Comparison of ENCODE assay signal across 19 cellular contexts in genomic region chr1:101284622-101285218, GRCh38.
DNase-seq lines count a peak whose midpoint lies in the region; ATAC-seq lines count a peak whose summit lies in the region.
"Had no signal": no experiment of that assay in that cellular context is flagged by ENCODE, and none has a peak within 500 bp of the region (broad histone marks: within the 10 kb centered on the region; RNA-seq: fewer than 3 reads in every experiment).

No MANE protein-coding gene starts in this region.

- peaks cover 67% of the 10 kb centered on the region for H3K4me1 Mint-ChIP-seq in T-helper 1 cell treated with Interleukin-12 subunit alpha and Interleukin-12 subunit beta and Interleukin-4 antibody, amounts not matched to agents 30 μg/mL and 1 μg/mL, for 36 hours (ENCODE audit: low read depth)
- peaks cover 95% of the 10 kb centered on the region for H3K4me1 Mint-ChIP-seq in stimulated activated naive CD8-positive, alpha-beta T cell treated with anti-CD3 and anti-CD28 coated beads, Interleukin-15, Interleukin-2, amounts not matched to agents 100 ng/mL and 50 ng/mL, for 24 hours (ENCODE audit: low read depth)
- peaks cover 69 to 81% of the 10 kb centered on the region in 2 donors for H3K4me1 Mint-ChIP-seq in effector memory CD8-positive, alpha-beta T cell (ENCODE audit: low read depth in 2 of 2)

- H3K4me3 Mint-ChIP-seq in T-helper 1 cell treated with Interleukin-12 subunit alpha and Interleukin-12 subunit beta and Interleukin-4 antibody, amounts not matched to agents 30 μg/mL and 1 μg/mL, for 36 hours: peak overlapping the region; percentile 36
- peak overlapping the region; percentile 74 for H3K4me3 Mint-ChIP-seq in stimulated activated naive CD8-positive, alpha-beta T cell treated with anti-CD3 and anti-CD28 coated beads, Interleukin-15, Interleukin-2, amounts not matched to agents 100 ng/mL and 50 ng/mL, for 24 hours
- peak overlapping the region; percentile 67 to 82 for H3K4me3 Mint-ChIP-seq in effector memory CD8-positive, alpha-beta T cell

- no peak for ATAC-seq in stimulated activated naive CD8-positive, alpha-beta T cell treated with anti-CD3 and anti-CD28 coated beads, Interleukin-15, Interleukin-2, amounts not matched to agents 100 U/mL and 50 U/mL, for 24 hours
- ATAC-seq in effector memory CD8-positive, alpha-beta T cell (replicated peaks): no peak
- ATAC-seq in GM18858 (IDR thresholded peaks at IDR 0.05; ENCODE audit: unreplicated experiment): no peak

- H3K36me3 Mint-ChIP-seq in T-helper 1 cell treated with Interleukin-12 subunit alpha and Interleukin-12 subunit beta and Interleukin-4 antibody, amounts not matched to agents 30 μg/mL and 1 μg/mL, for 36 hours (ENCODE audit: low read depth): peaks cover 5% of the 10 kb centered on the region
- no peaks in the 10 kb centered on the region for H3K36me3 Mint-ChIP-seq in stimulated activated naive CD8-positive, alpha-beta T cell treated with anti-CD3 and anti-CD28 coated beads, Interleukin-15, Interleukin-2, amounts not matched to agents 100 ng/mL and 50 ng/mL, for 24 hours (ENCODE audit: low read depth)
- peaks cover 10% of the 10 kb centered on the region for H3K36me3 Mint-ChIP-seq in effector memory CD8-positive, alpha-beta T cell (ENCODE audit: insufficient read depth)

- no peaks in the 10 kb centered on the region for H3K27me3 Mint-ChIP-seq in T-helper 1 cell treated with Interleukin-12 subunit alpha and Interleukin-12 subunit beta and Interleukin-4 antibody, amounts not matched to agents 30 μg/mL and 1 μg/mL, for 36 hours (ENCODE audit: low read depth)
- no peaks in the 10 kb centered on the region for H3K27me3 Mint-ChIP-seq in stimulated activated naive CD8-positive, alpha-beta T cell treated with anti-CD3 and anti-CD28 coated beads, Interleukin-15, Interleukin-2, amounts not matched to agents 100 ng/mL and 50 ng/mL, for 24 hours
- no peaks in the 10 kb centered on the region for H3K27me3 Mint-ChIP-seq in effector memory CD8-positive, alpha-beta T cell

- DNase-seq in T-helper 1 cell: no peak
- no peak for DNase-seq in stimulated activated naive CD8-positive, alpha-beta T cell treated with anti-CD3 and anti-CD28 coated beads, Interleukin-15, Interleukin-2, amounts not matched to agents 100 U/mL and 50 U/mL, for 24 hours
- no peak for DNase-seq in effector memory CD8-positive, alpha-beta T cell
- DNase-seq in GM19240 (ENCODE audit: insufficient read length, low spot score): no peak
- no peak for DNase-seq in GF-D8 (lab: John Stamatoyannopoulos, UW)
- DNase-seq: amniotic stem cell, COR-L47, cortex of kidney, DMS79, glutamatergic neuron, NCI-H1105, NCI-H2081 treated with DMSO at 0.1 percent for 48 hours, retina, spleen, stomach, transverse colon had no signal

- peak overlapping the region; percentile 75 for H3K27ac Mint-ChIP-seq in T-helper 1 cell treated with Interleukin-12 subunit alpha and Interleukin-12 subunit beta and Interleukin-4 antibody, amounts not matched to agents 30 μg/mL and 1 μg/mL, for 36 hours
- peak overlapping the region; percentile 86 for H3K27ac Mint-ChIP-seq in stimulated activated naive CD8-positive, alpha-beta T cell treated with anti-CD3 and anti-CD28 coated beads, Interleukin-15, Interleukin-2, amounts not matched to agents 100 ng/mL and 50 ng/mL, for 24 hours
- peak overlapping the region; percentile 93 to 97 for H3K27ac Mint-ChIP-seq in effector memory CD8-positive, alpha-beta T cell

- H3K9me3 Mint-ChIP-seq in T-helper 1 cell treated with Interleukin-12 subunit alpha and Interleukin-12 subunit beta and Interleukin-4 antibody, amounts not matched to agents 30 μg/mL and 1 μg/mL, for 36 hours: no peaks in the 10 kb centered on the region
- no peaks in the 10 kb centered on the region for H3K9me3 Mint-ChIP-seq in stimulated activated naive CD8-positive, alpha-beta T cell treated with anti-CD3 and anti-CD28 coated beads, Interleukin-15, Interleukin-2, amounts not matched to agents 100 ng/mL and 50 ng/mL, for 24 hours
- H3K9me3 Mint-ChIP-seq in effector memory CD8-positive, alpha-beta T cell: no peaks in the 10 kb centered on the region
